In genomic region chr4:46388860-46389259, GRCh38 we compare ENCODE assay signal across 1 cellular context.
TF ChIP-seq lines count a peak whose summit lies in the region.

No MANE protein-coding gene starts in this region.

TF ChIP-seq in SK-N-SH, 30 proteins besides CTCF, POLR2A, EP300 and RAD21 (continued from another document):
- TF ChIP-seq USF2 (IDR thresholded peaks at IDR 0.05; ENCODE audit: borderline replicate concordance, low read depth, low read length) (no peak), TCF12 (IDR thresholded peaks at IDR 0.05) (no peak), IRF3 (IDR thresholded peaks at IDR 0.05; ENCODE audit: low read depth, low read length) (no peak), NFIC (IDR thresholded peaks at IDR 0.05; ENCODE audit: borderline replicate concordance) (no peak), TAF1 (IDR thresholded peaks at IDR 0.05; ENCODE audit: borderline replicate concordance, low read depth, low read length) (no peak), GABPA (IDR thresholded peaks at IDR 0.05; ENCODE audit: low read depth) (no peak), USF1 (IDR thresholded peaks at IDR 0.05; ENCODE audit: borderline replicate concordance, low read depth) (no peak), RXRA (IDR thresholded peaks at IDR 0.05; ENCODE audit: borderline replicate concordance, low read depth) (no peak), MXI1 (IDR thresholded peaks at IDR 0.05; ENCODE audit: low read depth, low read length) (no peak), RCOR1 (IDR thresholded peaks at IDR 0.05; ENCODE audit: low read length) (no peak), RFX5 (IDR thresholded peaks at IDR 0.05; ENCODE audit: low read length) (no peak), REST (IDR thresholded peaks at IDR 0.05; ENCODE audit: low read depth, low read length) (no peak)
TF ChIP-seq in SK-N-SH: peak in this region for 0.
